Comparison of ENCODE assay signal across 10 cellular contexts in the genomic region with DNA sequence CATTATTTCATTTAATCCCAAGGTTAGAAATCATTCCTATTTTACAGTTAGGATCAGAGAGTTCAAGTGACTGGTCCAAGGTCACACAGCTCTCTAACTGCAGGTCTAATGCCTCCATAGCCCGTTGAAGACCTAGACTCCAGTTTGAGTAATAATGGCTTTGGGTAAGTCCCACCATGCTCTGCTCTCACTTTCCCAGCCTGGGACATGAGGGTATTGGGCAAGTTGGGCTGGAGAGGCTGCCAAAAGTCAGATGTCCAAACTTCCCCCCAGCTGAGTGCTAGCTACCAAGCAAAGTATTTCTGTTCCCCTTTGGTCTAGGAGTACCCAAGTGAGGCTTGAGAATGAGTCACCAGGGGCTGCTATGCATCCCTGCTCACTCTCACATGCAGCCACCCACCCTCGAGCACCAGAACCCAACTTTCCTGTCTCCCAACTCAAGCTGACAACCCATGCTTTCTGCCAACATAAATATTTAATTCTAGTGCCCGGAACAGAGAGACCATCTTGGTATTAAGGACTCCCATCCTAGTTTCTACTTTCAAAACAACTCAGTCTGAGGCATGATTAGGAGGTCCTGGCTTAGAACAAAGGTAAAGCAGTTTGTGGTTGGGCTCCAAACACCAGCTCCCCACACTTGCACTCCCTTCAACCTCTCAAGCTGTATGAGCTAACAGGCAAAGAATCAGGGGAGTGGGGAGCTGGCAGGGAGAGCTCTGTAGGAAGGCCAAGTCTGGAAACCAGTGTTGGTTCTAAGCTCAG.
DNase-seq lines count a peak whose midpoint lies in the region; ATAC-seq and TF ChIP-seq lines count a peak whose summit lies in the region.
"Had no signal": no experiment of that assay in that cellular context is flagged by ENCODE, and none has a peak within 500 bp of the region (broad histone marks: within the 10 kb centered on the region; RNA-seq: fewer than 3 reads in every experiment).

No MANE protein-coding gene starts in this region.

- POLR2A ChIA-PET in Caco-2 (lab: Charles Lee) = no interaction called here

- H3K4me3 ChIP-seq in SJSA1 (no peak overlapping the region), Caco-2 (ENCODE audit: low read depth, low read length) (no peak overlapping the region)

- ATAC-seq in GM18861 (IDR thresholded peaks at IDR 0.05; ENCODE audit: unreplicated experiment) = peak; percentile 78
- peak; percentile 90 for ATAC-seq in HG02852 (IDR thresholded peaks at IDR 0.05; ENCODE audit: unreplicated experiment)
- ATAC-seq in stimulated activated effector memory CD8-positive, alpha-beta T cell treated with anti-CD3 and anti-CD28 coated beads, Interleukin-12 subunit alpha, Interleukin-12 subunit beta, amount 100 ng/mL, for 72 hours = no peak

- BruUV-seq in Caco-2 (replicated peaks; lab: Mats Ljungman, UMichigan) = no TSS peak

- peaks cover 16% of the 10 kb centered on the region for H3K4me1 ChIP-seq in SJSA1 (replicated peaks)
- H3K4me1 ChIP-seq in Caco-2 = peaks cover 22% of the 10 kb centered on the region

- H3K27ac ChIP-seq in SJSA1 = peak overlapping the region; percentile 41
- H3K27ac ChIP-seq: epithelial cell of prostate had no signal

- no peaks in the 10 kb centered on the region for H3K36me3 Mint-ChIP-seq in nephron (ENCODE audit: low read depth)
- H3K36me3 Mint-ChIP-seq in Caco-2 (ENCODE audit: insufficient read depth, unreplicated experiment) = no peaks in the 10 kb centered on the region
- no peaks in the 10 kb centered on the region for H3K36me3 Mint-ChIP-seq in stimulated activated effector memory CD8-positive, alpha-beta T cell treated with anti-CD3 and anti-CD28 coated beads, Interleukin-12 subunit alpha, Interleukin-12 subunit beta, amount 100 ng/mL, for 72 hours

- H3K27me3 Mint-ChIP-seq in nephron (ENCODE audit: low read depth) (no peaks in the 10 kb centered on the region), Caco-2 (ENCODE audit: insufficient read depth, unreplicated experiment) (no peaks in the 10 kb centered on the region)

- CTCF ChIA-PET in Caco-2 (lab: Charles Lee) = no interaction called here

- H3K4me1 Mint-ChIP-seq in nephron (peaks cover 21% of the 10 kb centered on the region), Caco-2 (ENCODE audit: low read depth, unreplicated experiment) (peaks cover 14% of the 10 kb centered on the region)
- H3K4me1 Mint-ChIP-seq in stimulated activated effector memory CD8-positive, alpha-beta T cell treated with anti-CD3 and anti-CD28 coated beads, Interleukin-12 subunit alpha, Interleukin-12 subunit beta, amount 100 ng/mL, for 72 hours = no peaks in the 10 kb centered on the region

- H3K27me3 ChIP-seq in SJSA1 (replicated peaks) (no peaks in the 10 kb centered on the region), Caco-2 (replicated peaks; ENCODE audit: control insufficient read depth, insufficient read depth, low read length) (no peaks in the 10 kb centered on the region)

- H3K9me3 Mint-ChIP-seq in nephron (peaks cover 2% of the 10 kb centered on the region), Caco-2 (ENCODE audit: unreplicated experiment) (no peaks in the 10 kb centered on the region)
- no peaks in the 10 kb centered on the region for H3K9me3 Mint-ChIP-seq in stimulated activated effector memory CD8-positive, alpha-beta T cell treated with anti-CD3 and anti-CD28 coated beads, Interleukin-12 subunit alpha, Interleukin-12 subunit beta, amount 100 ng/mL, for 72 hours

- no peak overlapping the region for H3K4me3 Mint-ChIP-seq in nephron
- H3K4me3 Mint-ChIP-seq in Caco-2 (ENCODE audit: unreplicated experiment) = no peak overlapping the region
- no peak overlapping the region for H3K4me3 Mint-ChIP-seq in stimulated activated effector memory CD8-positive, alpha-beta T cell treated with anti-CD3 and anti-CD28 coated beads, Interleukin-12 subunit alpha, Interleukin-12 subunit beta, amount 100 ng/mL, for 72 hours
- H3K4me3 Mint-ChIP-seq: T-helper 1 cell treated with Interleukin-12 subunit alpha and Interleukin-12 subunit beta and Interleukin-4 antibody, amounts not matched to agents 30 μg/mL and 1 μg/mL, for 36 hours had no signal

- TF ChIP-seq CTCF in nephron (IDR thresholded peaks at IDR 0.05; ENCODE audit: unreplicated experiment in 3 of 3) (no peak), Caco-2 (IDR thresholded peaks at IDR 0.05; ENCODE audit: insufficient read depth in 1 of 2, low read depth in 1 of 2, low read length in 1 of 2, severe bottlenecking in 1 of 2, unreplicated experiment in 1 of 2) (no peak)

- H3K36me3 ChIP-seq in SJSA1 (no peaks in the 10 kb centered on the region), Caco-2 (ENCODE audit: control insufficient read depth, insufficient read depth, low read length) (no peaks in the 10 kb centered on the region; the same call in 1 of the 2 replicates)

- intact Hi-C loops in Caco-2 (cut with micrococcal nuclease; ENCODE audit: unreplicated experiment) = no loop called here

- peak overlapping the region; percentile 61 to 94 (median 69) for H3K27ac Mint-ChIP-seq in nephron
- no peak overlapping the region for H3K27ac Mint-ChIP-seq in Caco-2 (ENCODE audit: unreplicated experiment)
- H3K27ac Mint-ChIP-seq in stimulated activated effector memory CD8-positive, alpha-beta T cell treated with anti-CD3 and anti-CD28 coated beads, Interleukin-12 subunit alpha, Interleukin-12 subunit beta, amount 100 ng/mL, for 72 hours = no peak overlapping the region
- H3K27ac Mint-ChIP-seq: T-helper 1 cell treated with Interleukin-12 subunit alpha and Interleukin-12 subunit beta and Interleukin-4 antibody, amounts not matched to agents 30 μg/mL and 1 μg/mL, for 36 hours had no signal

- no peaks in the 10 kb centered on the region for H3K9me3 ChIP-seq in SJSA1 (replicated peaks)
- peaks cover 10% of the 10 kb centered on the region for H3K9me3 ChIP-seq in Caco-2

- DNase-seq in SJSA1 (ENCODE audit: low read depth in 1 of 2, low spot score in 2 of 2) = peak; percentile 61 to 72
- DNase-seq in Caco-2 = no peak
- no peak for DNase-seq in ureter (ENCODE audit: low spot score)
- DNase-seq in medulla oblongata (ENCODE audit: extremely low spot score) = no peak
- DNase-seq in stimulated activated effector memory CD8-positive, alpha-beta T cell treated with anti-CD3 and anti-CD28 coated beads, Interleukin-12 subunit alpha, Interleukin-12 subunit beta, amount 100 ng/mL, for 72 hours (ENCODE audit: low spot score in 2 of 2) = no peak

Comparison
In these comparisons a context has a peak if more than half of its experiments do, and no peak if none do; other contexts are left out.
1. DNase-seq: peak in SJSA1 (2 of 2); none in Caco-2 (0 of 2), ureter (single experiment), medulla oblongata (single experiment) and stimulated activated effector memory CD8-positive, alpha-beta T cell treated with anti-CD3 and anti-CD28 coated beads, Interleukin-12 subunit alpha, Interleukin-12 subunit beta, amount 100 ng/mL, for 72 hours (0 of 2).
2. H3K27ac Mint-ChIP-seq: peak in nephron (3 of 3); none in Caco-2 (single experiment) and stimulated activated effector memory CD8-positive, alpha-beta T cell treated with anti-CD3 and anti-CD28 coated beads, Interleukin-12 subunit alpha, Interleukin-12 subunit beta, amount 100 ng/mL, for 72 hours (single experiment).